11 cellular contexts compared by ENCODE assay signal in the genomic region with DNA sequence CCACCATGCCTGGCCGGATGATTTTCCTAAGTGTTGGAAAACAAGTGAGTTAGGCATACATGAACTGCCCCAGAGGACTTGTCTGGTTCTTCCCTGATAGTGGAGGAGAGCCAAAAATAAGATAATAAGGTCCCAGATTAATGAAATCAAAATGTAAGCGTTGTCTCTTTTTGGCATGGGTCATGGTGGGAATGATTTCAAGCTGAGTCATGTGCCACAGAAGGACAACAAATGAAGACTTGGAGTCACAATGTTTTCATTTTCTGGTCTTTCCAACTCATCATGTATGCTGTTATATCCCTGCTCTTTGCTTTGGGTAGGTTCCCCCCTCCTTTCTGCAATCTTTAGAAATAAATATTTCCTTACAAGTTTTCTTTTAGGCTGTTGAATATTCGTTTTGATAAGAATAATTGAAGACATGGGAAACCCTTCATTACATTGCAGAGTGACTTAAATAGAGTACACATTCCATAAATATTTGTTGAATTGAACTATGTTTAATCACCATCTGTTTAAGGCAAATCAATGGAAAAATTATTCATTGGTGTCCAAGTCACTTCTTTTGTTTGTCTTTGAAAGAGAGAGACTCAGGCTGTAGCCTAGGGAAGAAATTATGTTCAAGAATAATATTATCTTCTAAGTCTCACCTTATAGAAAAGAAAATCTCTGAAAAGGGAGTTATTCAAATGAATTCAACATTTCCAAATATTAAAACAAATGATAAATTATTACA.
A peak's percentile ranks its signal among the peaks of the same experiment; 100 is the strongest.
DNase-seq lines count a peak whose midpoint lies in the region; ATAC-seq, FAIRE-seq and TF ChIP-seq lines count a peak whose summit lies in the region.
"Had no signal": no experiment of that assay in that cellular context is flagged by ENCODE, and none has a peak within 500 bp of the region (broad histone marks: within the 10 kb centered on the region; RNA-seq: fewer than 3 reads in every experiment).

No MANE protein-coding gene starts in this region.

- no peak for TF ChIP-seq CTCF in fibroblast of villous mesenchyme (IDR thresholded peaks at IDR 0.05; ENCODE audit: insufficient read depth, low read depth, low read length)

- no peak overlapping the region for H3K4me3 ChIP-seq in fibroblast of villous mesenchyme (ENCODE audit: low read depth, low read length)
- H3K4me3 ChIP-seq in aorta (ENCODE audit: low read length in 2 of 2), result no peak overlapping the region

- whole genome bisulfite sequencing in aorta, 2 donors, result 20 to 31% methylated on average over 3 of the region's 3 CpGs

- peak; percentile 60 for FAIRE-seq in TTC549 (lab: Jason Lieb, UNC)
- FAIRE-seq: G401.6 had no signal

- no peaks in the 10 kb centered on the region for H3K27me3 ChIP-seq in aorta (ENCODE audit: control insufficient read depth in 1 of 2, insufficient read depth in 2 of 2, low read length in 1 of 2)

- peak; percentile 49 for ATAC-seq in left ventricle myocardium superior
- peak; percentile 62 for ATAC-seq in aorta (ENCODE audit: low FRiP score)
- ATAC-seq in GM21367 (IDR thresholded peaks at IDR 0.05; ENCODE audit: unreplicated experiment), result no peak

- H3K36me3 ChIP-seq in aorta (ENCODE audit: control insufficient read depth in 1 of 2, insufficient read depth in 2 of 2, low read length in 1 of 2), result no peaks in the 10 kb centered on the region

- peaks cover 2% of the 10 kb centered on the region for H3K9me3 ChIP-seq in aorta (ENCODE audit: control insufficient read depth, low read length)

- H3K4me1 ChIP-seq in aorta (ENCODE audit: control insufficient read depth in 1 of 2, insufficient read depth in 2 of 2, low read length in 2 of 2), result no peaks in the 10 kb centered on the region
- H3K4me1 ChIP-seq: parathyroid adenoma had no signal

- intact Hi-C loops in left ventricle myocardium superior (cut with micrococcal nuclease) (no loop called here), cardiac septum (cut with DNase I) (loop anchor here (10.0 kb wide), 1 partner anchor 207 kb away; no protein-coding TSS in a partner anchor), aorta (cut with DNase I) (no loop called here)

- no peak overlapping the region for H3K27ac ChIP-seq in aorta (ENCODE audit: low read depth in 1 of 2, low read length in 2 of 2)
- H3K27ac ChIP-seq: parathyroid adenoma had no signal

- DNase-seq in left ventricle myocardium superior, result no peak
- DNase-seq in cardiac septum (ENCODE audit: low spot score), result no peak
- DNase-seq in fibroblast of villous mesenchyme (ENCODE audit: low read depth), result peak; percentile 67
- no peak for DNase-seq in aorta
- DNase-seq in GF-D8 (lab: John Stamatoyannopoulos, UW), result no peak
- no peak for DNase-seq in NCI-H82 (lab: John Stamatoyannopoulos, UW)
- DNase-seq: NCI-H1694 treated with DMSO at 0.1 percent for 48 hours had no signal
